In the genomic region with DNA sequence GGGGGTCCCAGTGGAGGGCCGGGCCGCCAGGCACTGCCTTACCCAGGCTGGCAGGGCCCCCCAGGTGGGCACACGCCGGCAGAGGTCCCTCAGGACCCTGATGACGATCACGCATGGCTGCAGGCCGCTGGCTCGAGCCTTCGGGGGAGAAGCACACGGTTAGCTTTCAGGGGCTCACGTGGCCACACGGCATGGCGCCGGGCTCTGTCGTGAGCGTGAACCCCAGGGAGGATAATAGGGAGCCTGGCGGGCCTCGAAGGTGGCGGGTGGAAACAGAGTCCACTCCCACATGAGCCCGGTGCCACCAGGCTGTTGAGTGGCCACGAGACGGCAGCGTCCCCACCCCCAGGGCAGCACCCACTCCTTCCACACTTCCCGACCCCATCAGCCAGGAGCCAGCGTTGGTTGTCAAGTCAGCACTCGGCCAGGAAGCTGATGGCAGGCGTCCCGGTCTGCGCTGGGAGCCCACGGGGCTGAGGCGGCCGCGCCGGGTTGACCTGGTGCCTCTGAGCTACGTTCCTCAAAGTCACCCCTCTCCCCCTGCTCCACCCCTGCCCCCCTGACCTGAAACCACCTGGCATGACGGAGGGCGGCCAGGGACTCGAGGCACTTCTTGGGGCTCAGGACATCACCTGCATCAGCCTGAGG, we compare ENCODE assay signal across 26 cellular contexts. TPM values are rescaled to one million over a fixed set of nuclear protein-coding genes. Genes with fewer than 3 reads are reported as not detected.
DNase-seq lines count a peak whose midpoint lies in the region; ATAC-seq, FAIRE-seq and TF ChIP-seq lines count a peak whose summit lies in the region.
"Had no signal": no experiment of that assay in that cellular context is flagged by ENCODE, and none has a peak within 500 bp of the region (broad histone marks: within the 10 kb centered on the region; RNA-seq: fewer than 3 reads in every experiment).

No MANE protein-coding gene starts in this region.

- in situ Hi-C loops in GM13977 (cut with MboI; ENCODE audit: low pct_unique_long_range_greater_than_20kb, low sequenced_read_pairs, unreplicated experiment): no loop called here

- no peaks in the 10 kb centered on the region; the same call in 2 of the 3 replicates for H3K4me1 Mint-ChIP-seq in GM23338
- peaks cover 62% of the 10 kb centered on the region for H3K4me1 Mint-ChIP-seq in activated B cell treated with CpG ODN at 0.5 μM for 24 hours
- peaks cover 40 to 56% (median 48%) of the 10 kb centered on the region in 3 donors for H3K4me1 Mint-ChIP-seq in naive B cell
- H3K4me1 Mint-ChIP-seq: neural crest cell had no signal

- no peak overlapping the region for H3K4me3 ChIP-seq in DOHH2 (ENCODE audit: low read length)
- no peak overlapping the region for H3K4me3 ChIP-seq in GM23338
- H3K4me3 ChIP-seq in trophoblast cell (ENCODE audit: low read depth, low read length): no peak overlapping the region
- H3K4me3 ChIP-seq: thoracic aorta had no signal

- no peak overlapping the region for H4K12ac ChIP-seq in trophoblast cell (ENCODE audit: low read depth, low read length)

- no peak for TF ChIP-seq CTCF in DOHH2 (IDR thresholded peaks at IDR 0.05; ENCODE audit: low read depth, low read length, poor library complexity, severe bottlenecking)
- TF ChIP-seq CTCF in GM23338 (conservative IDR thresholded peaks at IDR 0.05; ENCODE audit: low read depth in 2 of 2): no peak
- no peak for TF ChIP-seq CTCF in activated B cell treated with CpG ODN at 0.5 μM for 24 hours (IDR thresholded peaks at IDR 0.05)
- no peak for TF ChIP-seq CTCF in GM13977 (IDR thresholded peaks at IDR 0.05; ENCODE audit: extremely low read depth, insufficient read depth, missing control alignments)

- no peak overlapping the region for H3K9ac ChIP-seq in trophoblast cell (ENCODE audit: low read length)

- H3K4ac ChIP-seq in trophoblast cell (ENCODE audit: low read depth, low read length): no peak overlapping the region

- H2BK5ac ChIP-seq in trophoblast cell (ENCODE audit: low read depth, low read length, poor library complexity): no peak overlapping the region

- H3K9me2 ChIP-seq in DOHH2 (replicated peaks; ENCODE audit: control insufficient read depth, low read length) (no peaks in the 10 kb centered on the region), GM23338 (ENCODE audit: insufficient read depth) (no peaks in the 10 kb centered on the region)

- H3K79me2 ChIP-seq in DOHH2 (ENCODE audit: control insufficient read depth, low read length) (no peaks in the 10 kb centered on the region), GM23338 (replicated peaks; ENCODE audit: insufficient read depth) (no peaks in the 10 kb centered on the region), trophoblast cell (ENCODE audit: control insufficient read depth, insufficient read depth, low read length, poor library complexity) (no peaks in the 10 kb centered on the region)

- H2AK5ac ChIP-seq in trophoblast cell (ENCODE audit: low read length): no peak overlapping the region

- H3K27me3 Mint-ChIP-seq in GM23338 (ENCODE audit: insufficient read depth, low read depth, poor library complexity) (peaks cover 10% of the 10 kb centered on the region), activated B cell treated with CpG ODN at 0.5 μM for 24 hours (no peaks in the 10 kb centered on the region), naive B cell (no peaks in the 10 kb centered on the region)
- H3K27me3 Mint-ChIP-seq: CD8-positive, alpha-beta memory T cell had no signal

- H2BK120ac ChIP-seq in trophoblast cell (ENCODE audit: insufficient read depth, low read length, poor library complexity): no peak overlapping the region

- H3K14ac ChIP-seq in trophoblast cell (ENCODE audit: low read length): no peak overlapping the region

- no peak overlapping the region for H4K91ac ChIP-seq in trophoblast cell (ENCODE audit: low read depth, low read length)

- H3K36me3 Mint-ChIP-seq in GM23338 (ENCODE audit: low read depth) (peaks cover 4% of the 10 kb centered on the region; the same call in 2 of the 3 replicates), activated B cell treated with CpG ODN at 0.5 μM for 24 hours (ENCODE audit: low read depth) (peaks cover 1% of the 10 kb centered on the region), naive B cell (no peaks in the 10 kb centered on the region)
- H3K36me3 Mint-ChIP-seq: CD8-positive, alpha-beta memory T cell had no signal

- no CpG with 5 or more reads among the region's 38 CpGs for WGBS in trophoblast cell (ENCODE audit: extremely low coverage, insufficient coverage, insufficient read length)

- H3K23ac ChIP-seq in trophoblast cell (ENCODE audit: low read length): no peak overlapping the region

- no peak for FAIRE-seq in GM19239 (lab: Jason Lieb, UNC)
- FAIRE-seq: H54, small intestine had no signal

- peaks cover 4% of the 10 kb centered on the region for H3K9me3 Mint-ChIP-seq in GM23338
- peaks cover 4% of the 10 kb centered on the region for H3K9me3 Mint-ChIP-seq in activated B cell treated with CpG ODN at 0.5 μM for 24 hours
- peaks cover 0 to 4% (median 1%) of the 10 kb centered on the region in 7 donors for H3K9me3 Mint-ChIP-seq in naive B cell
- H3K9me3 Mint-ChIP-seq: CD8-positive, alpha-beta memory T cell; neural crest cell had no signal

- no peaks in the 10 kb centered on the region for H3K79me1 ChIP-seq in trophoblast cell (ENCODE audit: low read length)

- no peak overlapping the region for H2AFZ ChIP-seq in GM23338
- H2AFZ ChIP-seq in trophoblast cell (ENCODE audit: insufficient read depth, low read length, poor library complexity): no peak overlapping the region

- H4K20me1 ChIP-seq in DOHH2 (ENCODE audit: control insufficient read depth, insufficient read depth, low read depth, low read length): no peaks in the 10 kb centered on the region
- H4K20me1 ChIP-seq in GM23338 (replicated peaks; ENCODE audit: insufficient read depth): no peaks in the 10 kb centered on the region

- H3F3A ChIP-seq in DOHH2 (ENCODE audit: control insufficient read depth, insufficient read depth) (no peaks in the 10 kb centered on the region; the same call in 1 of the 2 replicates), GM23338 (replicated peaks; ENCODE audit: low read depth) (peaks cover 9% of the 10 kb centered on the region)

- H4K8ac ChIP-seq in trophoblast cell (ENCODE audit: low read depth, low read length): no peak overlapping the region

- H3K36me3 ChIP-seq in DOHH2 (ENCODE audit: control insufficient read depth, low read length) (no peaks in the 10 kb centered on the region), GM23338 (ENCODE audit: insufficient read depth) (no peaks in the 10 kb centered on the region), trophoblast cell (ENCODE audit: control insufficient read depth in 1 of 2, insufficient read depth in 2 of 2, low read length in 2 of 2) (no peaks in the 10 kb centered on the region)
- H3K36me3 ChIP-seq: thoracic aorta had no signal

- DNase-seq in GM23338 (ENCODE audit: low spot score) (no peak), activated B cell treated with CpG ODN at 0.5 μM for 24 hours (peak; percentile 71), naive B cell (no peak), GM19239 (ENCODE audit: insufficient read length, low spot score) (no peak), trophoblast cell (no peak), GM13977 (ENCODE audit: low spot score) (no peak)
- DNase-seq: activated CD4-positive, CD25-positive, alpha-beta regulatory T cell treated with anti-CD3 and anti-CD28 coated beads, Interleukin-2, amount 50 U/mL, for 72 hours; aorta; CD8-positive, alpha-beta memory T cell; GDM1; left colon; midbrain; NCI-H146; NCI-H69; Right ventricle myocardium superior; small intestine; stimulated activated naive CD4-positive, alpha-beta T cell had no signal

- H3K27ac ChIP-seq in DOHH2 (ENCODE audit: low read depth, low read length) (no peak overlapping the region), GM23338 (ENCODE audit: low read depth) (no peak overlapping the region), trophoblast cell (ENCODE audit: low read depth, low read length) (no peak overlapping the region)
- H3K27ac ChIP-seq: thoracic aorta had no signal

- peaks cover 31% of the 10 kb centered on the region for H3K4me1 ChIP-seq in DOHH2 (ENCODE audit: control insufficient read depth, low read length)
- no peaks in the 10 kb centered on the region for H3K4me1 ChIP-seq in GM23338 (ENCODE audit: insufficient read depth)
- H3K4me1 ChIP-seq in trophoblast cell (ENCODE audit: control insufficient read depth in 1 of 2, insufficient read depth in 2 of 2, low read length in 2 of 2): no peaks in the 10 kb centered on the region

- POLR2A ChIA-PET in activated B cell treated with CpG ODN at 0.5 μM for 24 hours (lab: Charles Lee): interaction anchor here (0.5 to 3.8 kb wide), 8 partner anchors 11 to 419 kb away, joined by 3 to 84 read pairs (median 3); partner anchors contain the start of genes APBA3, EBI3 and MRPL54

- peak; percentile 27; the same call in 2 of the 3 replicates for ATAC-seq in GM23338
- peak; percentile 67 for ATAC-seq in activated B cell treated with CpG ODN at 0.5 μM for 24 hours (ENCODE audit: low read depth)
- ATAC-seq in naive B cell (ENCODE audit: low read depth in 2 of 2): peak; percentile 42 to 48
- no peak for ATAC-seq in GM21737 (IDR thresholded peaks at IDR 0.05; ENCODE audit: unreplicated experiment)
- ATAC-seq: activated naive CD4-positive, alpha-beta T cell treated with anti-CD3 and anti-CD28 coated beads, Interleukin-2, amount 50 U/mL, for 72 hours; left colon had no signal

- H3K4me3 Mint-ChIP-seq in GM23338 (no peak overlapping the region), activated B cell treated with CpG ODN at 0.5 μM for 24 hours (peak overlapping the region; percentile 59), naive B cell (peak overlapping the region in 7 of 8 donors; percentile 5 to 80 (median 41))
- H3K4me3 Mint-ChIP-seq: dendritic cell treated with granulocyte-macrophage colony-stimulating factor and Interleukin-4, amounts not matched to agents 40 ng/mL and 50 ng/mL, for 4 days; neural crest cell had no signal

- H2BK12ac ChIP-seq in trophoblast cell (ENCODE audit: low read length): no peak overlapping the region

- H3K27me3 ChIP-seq in DOHH2 (ENCODE audit: control insufficient read depth, low read length) (peaks cover 15% of the 10 kb centered on the region), GM23338 (ENCODE audit: insufficient read depth) (no peaks in the 10 kb centered on the region), trophoblast cell (ENCODE audit: insufficient read depth, low read length) (no peaks in the 10 kb centered on the region)

- H3K27ac Mint-ChIP-seq in GM23338 (no peak overlapping the region), activated B cell treated with CpG ODN at 0.5 μM for 24 hours (peak overlapping the region; percentile 77), naive B cell (peak overlapping the region; percentile 61 to 99 (median 85))
- H3K27ac Mint-ChIP-seq: dendritic cell treated with granulocyte-macrophage colony-stimulating factor and Interleukin-4, amounts not matched to agents 40 ng/mL and 50 ng/mL, for 4 days had no signal

- CTCF ChIA-PET in activated B cell treated with CpG ODN at 0.5 μM for 24 hours (lab: Charles Lee): interaction anchor here (1.3 to 2.6 kb wide), 2 partner anchors 12 to 48 kb away, joined by 4 to 17 read pairs; partner anchors contain the start of gene MRPL54

- intact Hi-C loops in activated B cell treated with CpG ODN at 0.5 μM for 24 hours (cut with micrococcal nuclease): loop anchor here (1.0 to 5.0 kb wide), 6 partner anchors 10 to 176 kb away; partner anchors contain the start of genes DAPK3, EEF2 and MRPL54

- no peak overlapping the region for H3K18ac ChIP-seq in trophoblast cell (ENCODE audit: low read length)

- H3K4me2 ChIP-seq in DOHH2 (ENCODE audit: low read length): peak overlapping the region; percentile 46
- H3K4me2 ChIP-seq in GM23338: no peak overlapping the region
- H3K4me2 ChIP-seq in trophoblast cell (ENCODE audit: low read length): no peak overlapping the region

- peaks cover 4% of the 10 kb centered on the region; the same call in 1 of the 2 replicates for H3K9me3 ChIP-seq in DOHH2 (ENCODE audit: control insufficient read depth, insufficient read depth, low read length)
- H3K9me3 ChIP-seq in trophoblast cell (ENCODE audit: insufficient read depth, low read depth, low read length): peaks cover 6% of the 10 kb centered on the region
- H3K9me3 ChIP-seq: thoracic aorta had no signal

RNA-seq across cellular contexts. Expression of gene MATK, which starts 24.7 kb away (rescaled TPM):
- total RNA-seq in GM23338 (2014; rRNA removed; shearing (Covaris generic)): 21.4 and 30.3 TPM in 2 replicates
- polyA plus RNA-seq in GM23338 (2016; fragmentation: Nextera tagmentation; extraction: Ambion mirVana) (13.4 and 14.1 TPM in 2 replicates), naive B cell (ENCODE audit: low read depth in 6 of 6) (1 to 10 TPM; 3.2 to 6.7 (median 5.6) TPM)
- total RNA-seq in activated B cell treated with CpG ODN at 0.5 μM for 24 hours: 4.0 and 4.8 TPM in 2 replicates
- polyA plus RNA-seq in trophoblast cell (2013): 0.40 and 0.56 TPM in 2 replicates
- total RNA-seq: neural crest cell had no signal

RNA-seq across cellular contexts. Expression of gene RAX2, which starts 38.8 kb away (rescaled TPM):
- total RNA-seq in GM23338 (2014; rRNA removed; shearing (Covaris generic)): not detected in 2 replicates
- polyA plus RNA-seq in GM23338 (2016; fragmentation: Nextera tagmentation; extraction: Ambion mirVana): 0.13 TPM in 1 of 2 replicates, not detected in the other
- total RNA-seq in activated B cell treated with CpG ODN at 0.5 μM for 24 hours: not detected in 2 replicates
- polyA plus RNA-seq in naive B cell (ENCODE audit: low read depth in 6 of 6): under 1 TPM in 1 of 6 donors, not detected in 5; 0.20 TPM
- not detected in 2 replicates for polyA plus RNA-seq in trophoblast cell (2013)
- total RNA-seq: activated naive CD4-positive, alpha-beta T cell treated with anti-CD3 and anti-CD28 coated beads, Interleukin-2, amount 50 U/mL, for 72 hours; aorta; cardiac septum; CD8-positive, alpha-beta memory T cell; left colon; neural crest cell; pulmonary artery endothelial cell; Right ventricle myocardium superior; thoracic aorta had no signal
- polyA plus RNA-seq: aorta; CD8-positive, alpha-beta memory T cell; small intestine had no signal

RNA-seq across cellular contexts. Expression of gene MRPL54, which starts 48.4 kb away (rescaled TPM):
- 29.7 and 47.3 TPM in 2 replicates for total RNA-seq in GM23338 (2014; rRNA removed; shearing (Covaris generic))
- polyA plus RNA-seq in GM23338 (2016; fragmentation: Nextera tagmentation; extraction: Ambion mirVana) (89.9 and 93.1 TPM in 2 replicates), naive B cell (ENCODE audit: low read depth in 6 of 6) (100 to 1,000 TPM; 113 to 186 (median 131) TPM)
- total RNA-seq in activated B cell treated with CpG ODN at 0.5 μM for 24 hours: 81.2 and 90.0 TPM in 2 replicates
- 39.6 and 39.9 TPM in 2 replicates for polyA plus RNA-seq in trophoblast cell (2013)

RNA-seq across cellular contexts. Expression of gene APBA3, which starts 49.3 kb away (rescaled TPM):
- 31.8 and 56.1 TPM in 2 replicates for total RNA-seq in GM23338 (2014; rRNA removed; shearing (Covaris generic))
- 16.6 and 17.2 TPM in 2 replicates for polyA plus RNA-seq in GM23338 (2016; fragmentation: Nextera tagmentation; extraction: Ambion mirVana)
- total RNA-seq in activated B cell treated with CpG ODN at 0.5 μM for 24 hours: 42.6 and 51.2 TPM in 2 replicates
- polyA plus RNA-seq in naive B cell (ENCODE audit: low read depth in 6 of 6): 10 to 100 TPM; 28.8 to 51.6 (median 35.3) TPM
- 26.2 and 27.1 TPM in 2 replicates for polyA plus RNA-seq in trophoblast cell (2013)

RNA-seq across cellular contexts. Expression of gene ZFR2, which starts 58.0 kb away (rescaled TPM):
- 13.5 and 15.8 TPM in 2 replicates for total RNA-seq in GM23338 (2014; rRNA removed; shearing (Covaris generic))
- polyA plus RNA-seq in GM23338 (2016; fragmentation: Nextera tagmentation; extraction: Ambion mirVana) (25.4 and 31.3 TPM in 2 replicates), naive B cell (ENCODE audit: low read depth in 6 of 6) (1 to 10 TPM in 1 of 6 donors, under 1 TPM in 2, not detected in 3; 0.45 to 3.5 (median 0.95) TPM)
- 0.31 and 0.34 TPM in 2 replicates for total RNA-seq in activated B cell treated with CpG ODN at 0.5 μM for 24 hours
- 0.45 and 0.61 TPM in 2 replicates for polyA plus RNA-seq in trophoblast cell (2013)
- total RNA-seq: aorta, left colon, pulmonary artery endothelial cell, Right ventricle myocardium superior, thoracic aorta had no signal
- polyA plus RNA-seq: aorta had no signal
